ENCODE assay signal across 8 cellular contexts in the genomic region with DNA sequence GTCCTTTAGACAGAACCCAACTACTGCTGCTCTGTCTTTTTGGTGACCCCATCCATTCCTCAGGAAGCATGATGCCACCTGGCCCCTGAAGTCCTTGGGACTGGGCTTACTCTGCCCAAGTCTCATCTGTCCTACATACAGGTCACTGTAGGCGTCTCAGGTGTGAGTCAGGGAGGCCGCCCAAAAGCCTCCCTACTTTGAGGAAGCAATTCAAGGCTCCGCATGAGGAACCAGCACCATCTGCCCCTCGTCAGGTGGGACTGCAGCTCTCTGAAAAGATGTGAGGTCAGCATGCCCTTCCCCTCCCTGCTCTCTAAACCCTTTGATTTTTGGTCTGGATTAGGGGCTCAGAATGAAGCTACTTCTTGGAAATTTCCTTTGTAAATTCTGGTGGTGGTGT.
DNase-seq lines count a peak whose midpoint lies in the region; ATAC-seq, FAIRE-seq and TF ChIP-seq lines count a peak whose summit lies in the region.

No MANE protein-coding gene starts in this region.

- H3K79me2 ChIP-seq in HCT116 (ENCODE audit: insufficient read depth, low read length) (no peaks in the 10 kb centered on the region), OCI-LY3 (ENCODE audit: low read length) (no peaks in the 10 kb centered on the region)

- H3K9ac ChIP-seq in HCT116 (ENCODE audit: low read length) (no peak overlapping the region), OCI-LY3 (ENCODE audit: low read length) (no peak overlapping the region)

- no peaks in the 10 kb centered on the region for H3K4me1 ChIP-seq in HCT116 (ENCODE audit: control insufficient read depth in 1 of 2, insufficient read depth in 2 of 2, low read length in 2 of 2)
- H3K4me1 ChIP-seq in OCI-LY3 (ENCODE audit: low read length): peaks cover 8% of the 10 kb centered on the region
- H3K4me1 ChIP-seq in iPS DF 6.9 (ENCODE audit: control insufficient read depth, insufficient read depth, low read length): no peaks in the 10 kb centered on the region

- H3K27ac ChIP-seq in HCT116 (ENCODE audit: low read depth, low read length) (no peak overlapping the region), OCI-LY3 (ENCODE audit: low read length) (no peak overlapping the region), iPS DF 6.9 (ENCODE audit: low read length) (no peak overlapping the region), brain microvascular endothelial cell (no peak overlapping the region)

- no peaks in the 10 kb centered on the region for H3K9me3 ChIP-seq in HCT116 (ENCODE audit: control insufficient read depth in 1 of 2, insufficient read depth in 1 of 2, low read depth in 1 of 2, low read length in 2 of 2)
- no peaks in the 10 kb centered on the region for H3K9me3 ChIP-seq in OCI-LY3 (ENCODE audit: insufficient read depth, low read length)
- no peaks in the 10 kb centered on the region for H3K9me3 ChIP-seq in iPS DF 6.9 (ENCODE audit: control insufficient read depth, insufficient read depth, low read length)

- H4K20me1 ChIP-seq in HCT116 (ENCODE audit: insufficient read depth) (no peaks in the 10 kb centered on the region), OCI-LY3 (ENCODE audit: insufficient read depth, low read length) (no peaks in the 10 kb centered on the region)

- H3K4me3 ChIP-seq in HCT116 (replicated peaks in 1 of 2; ENCODE audit: low read depth in 1 of 2, low read length in 2 of 2): no peak overlapping the region
- H3K4me3 ChIP-seq in OCI-LY3 (ENCODE audit: low read length): no peak overlapping the region
- H3K4me3 ChIP-seq in iPS DF 6.9 (ENCODE audit: low read length): no peak overlapping the region
- no peak overlapping the region for H3K4me3 ChIP-seq in brain microvascular endothelial cell (ENCODE audit: low read depth, low read length)

- ATAC-seq in HCT116: peak; percentile 58; the same call in 1 of the 2 replicates

- H3K36me3 ChIP-seq in HCT116 (ENCODE audit: control insufficient read depth in 1 of 2, insufficient read depth in 2 of 2, low read length in 2 of 2) (no peaks in the 10 kb centered on the region), OCI-LY3 (replicated peaks; ENCODE audit: low read depth, low read length) (no peaks in the 10 kb centered on the region), iPS DF 6.9 (ENCODE audit: control insufficient read depth, insufficient read depth, low read length) (no peaks in the 10 kb centered on the region), brain microvascular endothelial cell (replicated peaks) (no peaks in the 10 kb centered on the region)

- peak in 2 of 3 experiments; percentile 10 to 27; a peak in 2 of 6 replicates for TF ChIP-seq CTCF in HCT116 (IDR thresholded peaks at IDR 0.05 in 2 of 3, conservative IDR thresholded peaks at IDR 0.05 in 1 of 3; ENCODE audit: borderline replicate concordance in 1 of 3, insufficient read depth in 1 of 3, low read depth in 2 of 3, low read length in 2 of 3)
- TF ChIP-seq CTCF in OCI-LY3 (IDR thresholded peaks at IDR 0.05; ENCODE audit: low read depth, low read length): peak; percentile 74
- no peak for TF ChIP-seq CTCF in brain microvascular endothelial cell (IDR thresholded peaks at IDR 0.05; ENCODE audit: low read depth, low read length, missing control alignments)

- in situ Hi-C loops in brain microvascular endothelial cell (cut with HindIII; ENCODE audit: low pct_ligation_motif_present, low sequenced_read_pairs): no loop called here

- H2AFZ ChIP-seq in HCT116 (ENCODE audit: low read depth, low read length, poor library complexity, severe bottlenecking) (no peak overlapping the region), OCI-LY3 (ENCODE audit: low read depth, low read length) (0 out of 2 replicates have a peak overlapping the region, but pooled peaks have one; percentile 57)

- H3K9me2 ChIP-seq in HCT116 (ENCODE audit: insufficient read depth): no peaks in the 10 kb centered on the region

- H3K27me3 ChIP-seq in HCT116 (ENCODE audit: insufficient read depth, low read length): peaks cover 23% of the 10 kb centered on the region
- no peaks in the 10 kb centered on the region for H3K27me3 ChIP-seq in OCI-LY3 (ENCODE audit: low read depth, low read length)
- no peaks in the 10 kb centered on the region for H3K27me3 ChIP-seq in iPS DF 6.9 (ENCODE audit: control insufficient read depth, insufficient read depth, low read length)
- H3K27me3 ChIP-seq in brain microvascular endothelial cell (replicated peaks): no peaks in the 10 kb centered on the region

- POLR2A ChIA-PET in HCT116 (lab: Charles Lee): no interaction called here

- peak; percentile 14 for DNase-seq in GM18507 (ENCODE audit: extremely low spot score, insufficient read length, low read depth)
- DNase-seq in HCT116 (ENCODE audit: low read depth, low spot score): no peak
- peak; percentile 20 for DNase-seq in iPS DF 6.9 (ENCODE audit: low read depth, low spot score)
- no peak for DNase-seq in HuH-7 (ENCODE audit: low spot score)
- no peak for DNase-seq in brain microvascular endothelial cell
- no peak for DNase-seq in NCI-H748 (lab: John Stamatoyannopoulos, UW; ENCODE audit: unreplicated experiment)
- DNase-seq in AML-193 (lab: John Stamatoyannopoulos, UW): no peak

- WGBS in iPS DF 6.9 (ENCODE audit: insufficient coverage, insufficient read length): no CpG with 5 or more reads among the region's 4 CpGs

- intact Hi-C loops in HCT116 (cut with micrococcal nuclease): loop anchor here (2.0 kb wide), 1 partner anchor 359 kb away; no protein-coding TSS in a partner anchor

- RAD21 ChIA-PET in HCT116 (lab: Charles Lee; ENCODE audit: low non-redundant PET in 1 of 2, low total read pairs in 2 of 2, uncharacterized antibody in 2 of 2, unreplicated experiment in 2 of 2): no interaction called here

- TF ChIP-seq RAD21 in HCT116 (IDR thresholded peaks at IDR 0.05; ENCODE audit: low read depth): peak; percentile 39

- FAIRE-seq in GM18507 (lab: Jason Lieb, UNC): peak; percentile 12

- CTCF ChIA-PET in HCT116 (lab: Charles Lee): no interaction called here

- no TSS peak for BruUV-seq in HCT116 (replicated peaks; lab: Mats Ljungman, UMichigan)

- H3K4me2 ChIP-seq in HCT116 (ENCODE audit: low read length) (no peak overlapping the region), OCI-LY3 (ENCODE audit: low read length) (no peak overlapping the region)

- no peak for TF ChIP-seq POLR2A in HCT116 (IDR thresholded peaks at IDR 0.05; ENCODE audit: borderline replicate concordance, extremely low read depth, insufficient read depth, insufficient read length)

TF ChIP-seq in HCT116, 20 proteins besides CTCF, POLR2A, EP300 and RAD21:
- no peak for TF ChIP-seq SP1 (IDR thresholded peaks at IDR 0.05; ENCODE audit: low read depth)
- TF ChIP-seq MAX (IDR thresholded peaks at IDR 0.05): no peak
- no peak for TF ChIP-seq EZH2phosphoT487 (IDR thresholded peaks at IDR 0.05; ENCODE audit: borderline replicate concordance)
- TF ChIP-seq, protein P1, sequence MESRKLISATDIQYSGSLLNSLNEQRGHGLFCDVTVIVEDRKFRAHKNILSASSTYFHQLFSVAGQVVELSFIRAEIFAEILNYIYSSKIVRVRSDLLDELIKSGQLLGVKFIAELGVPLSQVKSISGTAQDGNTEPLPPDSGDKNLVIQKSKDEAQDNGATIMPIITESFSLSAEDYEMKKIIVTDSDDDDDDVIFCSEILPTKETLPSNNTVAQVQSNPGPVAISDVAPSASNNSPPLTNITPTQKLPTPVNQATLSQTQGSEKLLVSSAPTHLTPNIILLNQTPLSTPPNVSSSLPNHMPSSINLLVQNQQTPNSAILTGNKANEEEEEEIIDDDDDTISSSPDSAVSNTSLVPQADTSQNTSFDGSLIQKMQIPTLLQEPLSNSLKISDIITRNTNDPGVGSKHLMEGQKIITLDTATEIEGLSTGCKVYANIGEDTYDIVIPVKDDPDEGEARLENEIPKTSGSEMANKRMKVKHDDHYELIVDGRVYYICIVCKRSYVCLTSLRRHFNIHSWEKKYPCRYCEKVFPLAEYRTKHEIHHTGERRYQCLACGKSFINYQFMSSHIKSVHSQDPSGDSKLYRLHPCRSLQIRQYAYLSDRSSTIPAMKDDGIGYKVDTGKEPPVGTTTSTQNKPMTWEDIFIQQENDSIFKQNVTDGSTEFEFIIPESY (IDR thresholded peaks at IDR 0.05; ENCODE audit: extremely low read depth, insufficient replicate concordance, low read length): no peak
- TF ChIP-seq SRF (IDR thresholded peaks at IDR 0.05; ENCODE audit: low read depth): no peak
- no peak for TF ChIP-seq POLR2AphosphoS5 (IDR thresholded peaks at IDR 0.05; ENCODE audit: low read depth, low read length)
- TF ChIP-seq EZH2 (IDR thresholded peaks at IDR 0.05): no peak
- TF ChIP-seq, protein P2, sequence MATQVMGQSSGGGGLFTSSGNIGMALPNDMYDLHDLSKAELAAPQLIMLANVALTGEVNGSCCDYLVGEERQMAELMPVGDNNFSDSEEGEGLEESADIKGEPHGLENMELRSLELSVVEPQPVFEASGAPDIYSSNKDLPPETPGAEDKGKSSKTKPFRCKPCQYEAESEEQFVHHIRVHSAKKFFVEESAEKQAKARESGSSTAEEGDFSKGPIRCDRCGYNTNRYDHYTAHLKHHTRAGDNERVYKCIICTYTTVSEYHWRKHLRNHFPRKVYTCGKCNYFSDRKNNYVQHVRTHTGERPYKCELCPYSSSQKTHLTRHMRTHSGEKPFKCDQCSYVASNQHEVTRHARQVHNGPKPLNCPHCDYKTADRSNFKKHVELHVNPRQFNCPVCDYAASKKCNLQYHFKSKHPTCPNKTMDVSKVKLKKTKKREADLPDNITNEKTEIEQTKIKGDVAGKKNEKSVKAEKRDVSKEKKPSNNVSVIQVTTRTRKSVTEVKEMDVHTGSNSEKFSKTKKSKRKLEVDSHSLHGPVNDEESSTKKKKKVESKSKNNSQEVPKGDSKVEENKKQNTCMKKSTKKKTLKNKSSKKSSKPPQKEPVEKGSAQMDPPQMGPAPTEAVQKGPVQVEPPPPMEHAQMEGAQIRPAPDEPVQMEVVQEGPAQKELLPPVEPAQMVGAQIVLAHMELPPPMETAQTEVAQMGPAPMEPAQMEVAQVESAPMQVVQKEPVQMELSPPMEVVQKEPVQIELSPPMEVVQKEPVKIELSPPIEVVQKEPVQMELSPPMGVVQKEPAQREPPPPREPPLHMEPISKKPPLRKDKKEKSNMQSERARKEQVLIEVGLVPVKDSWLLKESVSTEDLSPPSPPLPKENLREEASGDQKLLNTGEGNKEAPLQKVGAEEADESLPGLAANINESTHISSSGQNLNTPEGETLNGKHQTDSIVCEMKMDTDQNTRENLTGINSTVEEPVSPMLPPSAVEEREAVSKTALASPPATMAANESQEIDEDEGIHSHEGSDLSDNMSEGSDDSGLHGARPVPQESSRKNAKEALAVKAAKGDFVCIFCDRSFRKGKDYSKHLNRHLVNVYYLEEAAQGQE (IDR thresholded peaks at IDR 0.05; ENCODE audit: low read depth): no peak
- no peak for TF ChIP-seq ZFX (IDR thresholded peaks at IDR 0.05)

Comparison
In these comparisons a context has a peak if more than half of its experiments do, and no peak if none do; other contexts are left out.
1. DNase-seq: peak in GM18507 (single experiment) and iPS DF 6.9 (single experiment); none in HCT116 (single experiment), HuH-7 (single experiment), brain microvascular endothelial cell (single experiment), NCI-H748 (single experiment) and AML-193 (0 of 2).